11 cellular contexts compared by ENCODE assay signal in the genomic region with DNA sequence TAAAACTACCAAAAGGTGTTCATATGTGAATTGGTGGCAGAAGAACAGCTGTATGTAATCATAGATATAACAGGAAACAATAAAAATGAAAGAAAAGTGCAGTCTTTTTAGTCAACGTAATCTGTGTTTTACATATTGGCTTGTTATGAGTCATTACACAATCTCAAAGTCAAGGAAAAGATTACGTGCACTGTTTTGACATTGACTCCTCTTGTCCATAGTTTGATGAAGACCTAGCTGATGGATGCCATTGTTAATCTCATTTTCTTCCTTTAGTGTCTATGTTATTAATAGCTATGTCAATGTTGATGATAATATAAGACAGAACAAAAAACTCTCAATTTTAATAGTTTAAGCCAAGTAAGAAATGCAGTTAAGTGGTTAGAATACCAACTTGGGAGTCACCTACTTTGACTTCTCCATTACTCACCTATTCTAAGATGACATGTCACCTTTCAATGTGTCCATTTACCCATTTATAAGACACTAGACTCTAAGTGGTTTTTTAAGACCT.
DNase-seq lines count a peak whose midpoint lies in the region; ATAC-seq, FAIRE-seq and TF ChIP-seq lines count a peak whose summit lies in the region.
"Had no signal": no experiment of that assay in that cellular context is flagged by ENCODE, and none has a peak within 500 bp of the region (broad histone marks: within the 10 kb centered on the region; RNA-seq: fewer than 3 reads in every experiment).

No MANE protein-coding gene starts in this region.

- no peak for FAIRE-seq in frontal cortex (lab: Jason Lieb, UNC)

- H3K4me3 ChIP-seq in naive thymus-derived CD4-positive, alpha-beta T cell (ENCODE audit: low read length), result no peak overlapping the region
- H3K4me3 ChIP-seq in left ventricle myocardium inferior (no peak overlapping the region), hepatocyte (no peak overlapping the region)

- WGBS in hepatocyte (ENCODE audit: low lambda C conversion rate, missing lambda C conversion rate), result 39% methylated on average over 2 of the region's 2 CpGs

- no peak overlapping the region for H3K27ac ChIP-seq in naive thymus-derived CD4-positive, alpha-beta T cell (ENCODE audit: low read depth, low read length)
- no peak overlapping the region for H3K27ac ChIP-seq in left ventricle myocardium inferior (replicated peaks)
- no peak overlapping the region for H3K27ac ChIP-seq in hepatocyte
- H3K27ac ChIP-seq: neutrophil had no signal

- H3K9me3 Mint-ChIP-seq in T-helper 1 cell treated with Interleukin-12 subunit alpha and Interleukin-12 subunit beta and Interleukin-4 antibody, amounts not matched to agents 30 μg/mL and 1 μg/mL, for 36 hours, result peaks cover 34% of the 10 kb centered on the region
- peaks cover 0 to 17% (median 0%) of the 10 kb centered on the region in 11 donors for H3K9me3 Mint-ChIP-seq in naive thymus-derived CD4-positive, alpha-beta T cell

- peak; percentile 90 to 92 for ATAC-seq in activated CD4-positive, CD25-positive, alpha-beta regulatory T cell treated with anti-CD3 and anti-CD28 coated beads, Interleukin-2, amount 50 U/mL, for 24 hours
- peak; percentile 72 for ATAC-seq in GM21619 (IDR thresholded peaks at IDR 0.05; ENCODE audit: unreplicated experiment)
- ATAC-seq in naive thymus-derived CD4-positive, alpha-beta T cell, result peak; percentile 41

- TF ChIP-seq CTCF in left ventricle myocardium inferior (IDR thresholded peaks at IDR 0.05; ENCODE audit: borderline replicate concordance) (no peak), hepatocyte (IDR thresholded peaks at IDR 0.05; ENCODE audit: poor library complexity) (no peak)

- no peaks in the 10 kb centered on the region for H3K9me3 ChIP-seq in naive thymus-derived CD4-positive, alpha-beta T cell (ENCODE audit: control insufficient read depth in 2 of 3, low read length in 3 of 3)
- H3K9me3 ChIP-seq in left ventricle myocardium inferior (replicated peaks), result peaks cover 4% of the 10 kb centered on the region
- H3K9me3 ChIP-seq in hepatocyte (ENCODE audit: low read depth), result no peaks in the 10 kb centered on the region
- H3K9me3 ChIP-seq: neutrophil had no signal

- no peak overlapping the region for H2AFZ ChIP-seq in hepatocyte

- no peaks in the 10 kb centered on the region for H3K27me3 ChIP-seq in naive thymus-derived CD4-positive, alpha-beta T cell (ENCODE audit: control insufficient read depth in 2 of 2, insufficient read depth in 2 of 2, low read length in 2 of 2)
- H3K27me3 ChIP-seq in left ventricle myocardium inferior (ENCODE audit: low read depth) (no peaks in the 10 kb centered on the region), hepatocyte (no peaks in the 10 kb centered on the region)
- H3K27me3 ChIP-seq: neutrophil had no signal

- peaks cover 6% of the 10 kb centered on the region for H3K36me3 Mint-ChIP-seq in T-helper 1 cell treated with Interleukin-12 subunit alpha and Interleukin-12 subunit beta and Interleukin-4 antibody, amounts not matched to agents 30 μg/mL and 1 μg/mL, for 36 hours (ENCODE audit: low read depth)
- H3K36me3 Mint-ChIP-seq in naive thymus-derived CD4-positive, alpha-beta T cell, result peaks cover 0 to 31% (median 0%) of the 10 kb centered on the region in 5 donors

- intact Hi-C loops in naive thymus-derived CD4-positive, alpha-beta T cell (cut with micrococcal nuclease), result loop anchor here (1.0 to 2.0 kb wide), 4 partner anchors 40 to 84 kb away; a partner anchor contains a TSS
- intact Hi-C loops in left ventricle myocardium inferior (cut with micrococcal nuclease), result no loop called here

- POLR2A ChIA-PET in naive thymus-derived CD4-positive, alpha-beta T cell (lab: Charles Lee), result interaction anchor here (0.6 kb wide), 1 partner anchor 16 kb away, joined by 4 read pairs; no protein-coding TSS in a partner anchor

- peak overlapping the region; percentile 74 for H3K27ac Mint-ChIP-seq in T-helper 1 cell treated with Interleukin-12 subunit alpha and Interleukin-12 subunit beta and Interleukin-4 antibody, amounts not matched to agents 30 μg/mL and 1 μg/mL, for 36 hours
- peak overlapping the region in 6 of 9 donors; percentile 20 to 72 (median 46) for H3K27ac Mint-ChIP-seq in naive thymus-derived CD4-positive, alpha-beta T cell

- H3K4me2 ChIP-seq in hepatocyte, result no peak overlapping the region

- H3K4me3 Mint-ChIP-seq in T-helper 1 cell treated with Interleukin-12 subunit alpha and Interleukin-12 subunit beta and Interleukin-4 antibody, amounts not matched to agents 30 μg/mL and 1 μg/mL, for 36 hours, result peak overlapping the region; percentile 37
- peak overlapping the region in 3 of 10 donors; percentile 11 to 30 (median 12) for H3K4me3 Mint-ChIP-seq in naive thymus-derived CD4-positive, alpha-beta T cell

- no peaks in the 10 kb centered on the region for H3K27me3 Mint-ChIP-seq in T-helper 1 cell treated with Interleukin-12 subunit alpha and Interleukin-12 subunit beta and Interleukin-4 antibody, amounts not matched to agents 30 μg/mL and 1 μg/mL, for 36 hours (ENCODE audit: low read depth)
- peaks cover 0 to 7% (median 0%) of the 10 kb centered on the region in 5 donors for H3K27me3 Mint-ChIP-seq in naive thymus-derived CD4-positive, alpha-beta T cell

- CTCF ChIA-PET in naive thymus-derived CD4-positive, alpha-beta T cell (lab: Charles Lee), result no interaction called here

- H3K36me3 ChIP-seq in naive thymus-derived CD4-positive, alpha-beta T cell (ENCODE audit: control insufficient read depth in 2 of 3, insufficient read depth in 3 of 3, low read length in 3 of 3), result no peaks in the 10 kb centered on the region
- no peaks in the 10 kb centered on the region for H3K36me3 ChIP-seq in left ventricle myocardium inferior
- H3K36me3 ChIP-seq in hepatocyte (replicated peaks; ENCODE audit: insufficient read depth, low read depth), result no peaks in the 10 kb centered on the region
- H3K36me3 ChIP-seq: neutrophil had no signal

- H4K20me1 ChIP-seq in hepatocyte (ENCODE audit: insufficient read depth, poor library complexity, severe bottlenecking), result no peaks in the 10 kb centered on the region

- no peaks in the 10 kb centered on the region for H3K4me1 ChIP-seq in naive thymus-derived CD4-positive, alpha-beta T cell (ENCODE audit: control insufficient read depth in 2 of 2, insufficient read depth in 2 of 2, low read length in 2 of 2)
- H3K4me1 ChIP-seq in left ventricle myocardium inferior (no peaks in the 10 kb centered on the region), hepatocyte (ENCODE audit: insufficient read depth) (no peaks in the 10 kb centered on the region)

- no peak for DNase-seq in activated CD4-positive, CD25-positive, alpha-beta regulatory T cell (lab: John Stamatoyannopoulos, UW)
- peak in 2 of 9 donors; percentile 7 to 10 for DNase-seq in naive thymus-derived CD4-positive, alpha-beta T cell
- DNase-seq in frontal cortex (ENCODE audit: low spot score in 2 of 2) (no peak), left ventricle myocardium inferior (no peak), hepatocyte (ENCODE audit: low spot score) (no peak)
- DNase-seq: activated CD8-positive, alpha-beta memory T cell treated with anti-CD3 and anti-CD28 coated beads for 24 hours; NCI-H510A had no signal

- peaks cover 21% of the 10 kb centered on the region for H3K4me1 Mint-ChIP-seq in T-helper 1 cell treated with Interleukin-12 subunit alpha and Interleukin-12 subunit beta and Interleukin-4 antibody, amounts not matched to agents 30 μg/mL and 1 μg/mL, for 36 hours (ENCODE audit: low read depth)
- H3K4me1 Mint-ChIP-seq in naive thymus-derived CD4-positive, alpha-beta T cell, result peaks cover 7 to 34% (median 18%) of the 10 kb centered on the region in 7 donors

- H3K79me2 ChIP-seq in hepatocyte, result no peaks in the 10 kb centered on the region

- no peaks in the 10 kb centered on the region for H3K9me2 ChIP-seq in hepatocyte (replicated peaks; ENCODE audit: insufficient read depth)

Comparison
In these comparisons a context has a peak if more than half of its experiments do, and no peak if none do; other contexts are left out.
1. ATAC-seq: peak in every context shown above with its lines; median percentile 91 in activated CD4-positive, CD25-positive, alpha-beta regulatory T cell treated with anti-CD3 and anti-CD28 coated beads, Interleukin-2, amount 50 U/mL, for 24 hours; 72 in GM21619; 41 in naive thymus-derived CD4-positive, alpha-beta T cell.